In the genomic region with DNA sequence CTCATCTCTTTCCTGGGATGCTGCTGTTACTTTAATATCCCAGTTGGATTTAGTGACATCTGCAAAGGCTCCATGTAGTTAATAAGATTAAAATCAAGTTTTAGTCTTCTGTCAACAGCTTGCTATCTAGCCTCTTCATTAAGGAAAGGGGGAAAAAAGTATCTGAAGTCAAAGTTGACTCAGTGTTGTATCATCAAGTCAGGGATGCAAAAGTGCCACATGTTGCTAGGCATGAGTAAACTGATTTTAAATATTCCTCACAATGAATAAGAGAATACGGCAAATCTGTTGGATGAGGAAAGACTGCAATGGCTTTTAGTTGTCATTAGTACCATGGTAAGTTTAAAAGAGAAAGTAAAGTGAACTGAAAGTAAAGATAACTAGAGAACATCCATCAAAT, we compare ENCODE assay signal across 1 cellular context.
TF ChIP-seq lines count a peak whose summit lies in the region.

No MANE protein-coding gene starts in this region.

TF ChIP-seq in SK-N-SH, 30 proteins besides CTCF, POLR2A, EP300 and RAD21 (continued from another document):
- TF ChIP-seq, protein P1, sequence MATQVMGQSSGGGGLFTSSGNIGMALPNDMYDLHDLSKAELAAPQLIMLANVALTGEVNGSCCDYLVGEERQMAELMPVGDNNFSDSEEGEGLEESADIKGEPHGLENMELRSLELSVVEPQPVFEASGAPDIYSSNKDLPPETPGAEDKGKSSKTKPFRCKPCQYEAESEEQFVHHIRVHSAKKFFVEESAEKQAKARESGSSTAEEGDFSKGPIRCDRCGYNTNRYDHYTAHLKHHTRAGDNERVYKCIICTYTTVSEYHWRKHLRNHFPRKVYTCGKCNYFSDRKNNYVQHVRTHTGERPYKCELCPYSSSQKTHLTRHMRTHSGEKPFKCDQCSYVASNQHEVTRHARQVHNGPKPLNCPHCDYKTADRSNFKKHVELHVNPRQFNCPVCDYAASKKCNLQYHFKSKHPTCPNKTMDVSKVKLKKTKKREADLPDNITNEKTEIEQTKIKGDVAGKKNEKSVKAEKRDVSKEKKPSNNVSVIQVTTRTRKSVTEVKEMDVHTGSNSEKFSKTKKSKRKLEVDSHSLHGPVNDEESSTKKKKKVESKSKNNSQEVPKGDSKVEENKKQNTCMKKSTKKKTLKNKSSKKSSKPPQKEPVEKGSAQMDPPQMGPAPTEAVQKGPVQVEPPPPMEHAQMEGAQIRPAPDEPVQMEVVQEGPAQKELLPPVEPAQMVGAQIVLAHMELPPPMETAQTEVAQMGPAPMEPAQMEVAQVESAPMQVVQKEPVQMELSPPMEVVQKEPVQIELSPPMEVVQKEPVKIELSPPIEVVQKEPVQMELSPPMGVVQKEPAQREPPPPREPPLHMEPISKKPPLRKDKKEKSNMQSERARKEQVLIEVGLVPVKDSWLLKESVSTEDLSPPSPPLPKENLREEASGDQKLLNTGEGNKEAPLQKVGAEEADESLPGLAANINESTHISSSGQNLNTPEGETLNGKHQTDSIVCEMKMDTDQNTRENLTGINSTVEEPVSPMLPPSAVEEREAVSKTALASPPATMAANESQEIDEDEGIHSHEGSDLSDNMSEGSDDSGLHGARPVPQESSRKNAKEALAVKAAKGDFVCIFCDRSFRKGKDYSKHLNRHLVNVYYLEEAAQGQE (IDR thresholded peaks at IDR 0.05; ENCODE audit: low read depth, low read length): no peak
